ENCODE assay signal across 2 cellular contexts in the genomic region with DNA sequence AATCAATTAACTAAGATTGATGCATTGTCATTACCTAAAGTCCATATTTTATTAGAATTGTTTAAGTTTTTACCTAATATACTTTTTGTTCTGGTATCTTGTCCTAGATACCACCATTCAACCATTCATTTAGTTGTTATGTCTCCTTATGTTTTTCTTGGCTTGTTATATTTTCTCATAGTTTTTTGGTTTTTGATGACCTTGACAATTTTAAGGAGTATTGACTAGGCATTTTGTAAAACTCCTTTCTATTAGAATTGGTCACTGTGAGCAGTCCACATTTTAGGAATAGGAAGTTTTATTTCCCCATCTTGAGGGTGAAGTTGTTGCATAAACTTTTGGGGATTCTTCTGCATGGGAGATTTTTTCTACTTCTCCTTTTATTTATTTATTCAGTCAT.
TF ChIP-seq lines count a peak whose summit lies in the region.

No MANE protein-coding gene starts in this region.

TF ChIP-seq in IMR-90, 13 proteins besides CTCF, POLR2A, EP300 and RAD21:
- TF ChIP-seq, protein P1, sequence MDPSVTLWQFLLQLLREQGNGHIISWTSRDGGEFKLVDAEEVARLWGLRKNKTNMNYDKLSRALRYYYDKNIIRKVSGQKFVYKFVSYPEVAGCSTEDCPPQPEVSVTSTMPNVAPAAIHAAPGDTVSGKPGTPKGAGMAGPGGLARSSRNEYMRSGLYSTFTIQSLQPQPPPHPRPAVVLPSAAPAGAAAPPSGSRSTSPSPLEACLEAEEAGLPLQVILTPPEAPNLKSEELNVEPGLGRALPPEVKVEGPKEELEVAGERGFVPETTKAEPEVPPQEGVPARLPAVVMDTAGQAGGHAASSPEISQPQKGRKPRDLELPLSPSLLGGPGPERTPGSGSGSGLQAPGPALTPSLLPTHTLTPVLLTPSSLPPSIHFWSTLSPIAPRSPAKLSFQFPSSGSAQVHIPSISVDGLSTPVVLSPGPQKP (IDR thresholded peaks at IDR 0.05; ENCODE audit: borderline replicate concordance, low read depth, low read length) = no peak
- TF ChIP-seq BHLHE40 (IDR thresholded peaks at IDR 0.05; ENCODE audit: low read depth, low read length) (no peak), MAFK (IDR thresholded peaks at IDR 0.05; ENCODE audit: low read depth, low read length) (peak; percentile 85), CEBPB (IDR thresholded peaks at IDR 0.05; ENCODE audit: low read depth, low read length) (no peak), FOS (IDR thresholded peaks at IDR 0.05; ENCODE audit: low read depth, low read length) (no peak)

TF ChIP-seq in endothelial cell of umbilical vein, 7 proteins besides CTCF, POLR2A, EP300 and RAD21:
- TF ChIP-seq, protein P2, sequence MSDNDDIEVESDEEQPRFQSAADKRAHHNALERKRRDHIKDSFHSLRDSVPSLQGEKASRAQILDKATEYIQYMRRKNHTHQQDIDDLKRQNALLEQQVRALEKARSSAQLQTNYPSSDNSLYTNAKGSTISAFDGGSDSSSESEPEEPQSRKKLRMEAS (IDR thresholded peaks at IDR 0.05; ENCODE audit: insufficient read depth, insufficient read length) = no peak
- TF ChIP-seq FOS (IDR thresholded peaks at IDR 0.05; ENCODE audit: borderline replicate concordance, insufficient read depth, low read length) (no peak), EZH2 (IDR thresholded peaks at IDR 0.05; ENCODE audit: borderline replicate concordance, low read depth, low read length, severe bottlenecking) (no peak), POLR2AphosphoS5 (IDR thresholded peaks at IDR 0.05; ENCODE audit: insufficient read depth, low read depth, low read length) (no peak), MYC (IDR thresholded peaks at IDR 0.05; ENCODE audit: low read depth, low read length) (no peak), JUN (IDR thresholded peaks at IDR 0.05; ENCODE audit: borderline replicate concordance, insufficient read depth, insufficient read length, low read depth) (no peak), GATA2 (IDR thresholded peaks at IDR 0.05; ENCODE audit: insufficient read depth, insufficient read length, low read depth, low read length) (no peak)
TF ChIP-seq in endothelial cell of umbilical vein: peak in this region for 0.
